In genomic region chr7:124930655-124931597, GRCh38 we compare ENCODE assay signal across 15 cellular contexts. TPM values are rescaled to one million over a fixed set of nuclear protein-coding genes. Genes with fewer than 3 reads are reported as not detected.
DNase-seq lines count a peak whose midpoint lies in the region; ATAC-seq and TF ChIP-seq lines count a peak whose summit lies in the region.
"Had no signal": no experiment of that assay in that cellular context is flagged by ENCODE, and none has a peak within 500 bp of the region (broad histone marks: within the 10 kb centered on the region; RNA-seq: fewer than 3 reads in every experiment).

No MANE protein-coding gene starts in this region.

- H3K4me1 Mint-ChIP-seq in CD4-positive, alpha-beta T cell (ENCODE audit: low read depth): peaks cover 35% of the 10 kb centered on the region
- H3K4me1 Mint-ChIP-seq in GM23338 (0 out of 3 replicates have a peak, but pooled peaks cover 2% of the 10 kb centered on the region), neural progenitor cell (peaks cover 22% of the 10 kb centered on the region)

- H3K4me1 ChIP-seq in GM23338 (ENCODE audit: insufficient read depth) (no peaks in the 10 kb centered on the region), neural progenitor cell (peaks cover 6% of the 10 kb centered on the region)

- no peak overlapping the region for H3K27ac ChIP-seq in CD4-positive, alpha-beta T cell (ENCODE audit: low read depth, low read length)
- no peak overlapping the region for H3K27ac ChIP-seq in GM23338 (ENCODE audit: low read depth)
- H3K27ac ChIP-seq in neural progenitor cell: no peak overlapping the region

- peaks cover 33% of the 10 kb centered on the region for H3K79me2 ChIP-seq in GM23338 (replicated peaks; ENCODE audit: insufficient read depth)
- peaks cover 35% of the 10 kb centered on the region for H3K79me2 ChIP-seq in neural progenitor cell (ENCODE audit: low read depth)

- H3K36me3 ChIP-seq in GM23338 (ENCODE audit: insufficient read depth) (no peaks in the 10 kb centered on the region), neural progenitor cell (no peaks in the 10 kb centered on the region)
- H3K36me3 ChIP-seq: right atrium auricular region had no signal

- no peak for DNase-seq in CD4-positive, alpha-beta T cell
- DNase-seq in GM23338 (ENCODE audit: low spot score): peak; percentile 4
- peak; percentile 7 for DNase-seq in dermis blood vessel endothelial cell
- DNase-seq in neural progenitor cell (ENCODE audit: low spot score): no peak
- no peak for DNase-seq in DMS153 (lab: John Stamatoyannopoulos, UW)
- no peak for DNase-seq in putamen (ENCODE audit: low spot score)
- DNase-seq: activated CD4-positive, CD25-positive, alpha-beta regulatory T cell; activated CD8-positive, alpha-beta memory T cell treated with anti-CD3 and anti-CD28 coated beads, Interleukin-2, amount 10 ng/mL, durations not matched to agents 7 days and 5 days; activated gamma-delta T cell; AML-193; DMS 273 treated with DMSO at 0.1 percent for 48 hours; left ventricle myocardium superior; stimulated activated CD4-positive, alpha-beta T cell treated with anti-CD3 and anti-CD28 coated beads, Interleukin-1b, Interleukin-23, amount 100 ng/mL, for 48 hours had no signal

- H4K20me1 ChIP-seq in GM23338 (replicated peaks; ENCODE audit: insufficient read depth): no peaks in the 10 kb centered on the region
- no peaks in the 10 kb centered on the region for H4K20me1 ChIP-seq in neural progenitor cell (ENCODE audit: low read depth)

- no peak for ATAC-seq in CD4-positive, alpha-beta T cell (ENCODE audit: poor library complexity)
- ATAC-seq in GM23338: no peak
- no peak for ATAC-seq in GM18519 (IDR thresholded peaks at IDR 0.05; ENCODE audit: low FRiP score, unreplicated experiment)

- H3K27ac Mint-ChIP-seq in CD4-positive, alpha-beta T cell: peak overlapping the region; percentile 8
- 0 out of 2 replicates have a peak overlapping the region, but pooled peaks have one; percentile 49 for H3K27ac Mint-ChIP-seq in GM23338
- H3K27ac Mint-ChIP-seq in neural progenitor cell: no peak overlapping the region

- POLR2A ChIA-PET in CD4-positive, alpha-beta T cell (lab: Charles Lee): interaction anchor here (0.6 to 2.2 kb wide), 2 partner anchors 14 to 1182 kb away, joined by 3 to 10 read pairs; partner anchors contain the start of gene WASL

- H3K36me3 Mint-ChIP-seq in CD4-positive, alpha-beta T cell (ENCODE audit: low read depth): peaks cover 21% of the 10 kb centered on the region
- H3K36me3 Mint-ChIP-seq in GM23338 (ENCODE audit: low read depth) (no peaks in the 10 kb centered on the region; the same call in 2 of the 3 replicates), neural progenitor cell (no peaks in the 10 kb centered on the region)

- no peak for TF ChIP-seq CTCF in CD4-positive, alpha-beta T cell (IDR thresholded peaks at IDR 0.05)
- TF ChIP-seq CTCF in GM23338 (conservative IDR thresholded peaks at IDR 0.05; ENCODE audit: low read depth in 2 of 2) (no peak), neural progenitor cell (IDR thresholded peaks at IDR 0.05) (no peak)

- no peak overlapping the region for H2AFZ ChIP-seq in GM23338
- no peak overlapping the region for H2AFZ ChIP-seq in neural progenitor cell (replicated peaks)

- H3K4me3 ChIP-seq in GM23338: no peak overlapping the region
- no peak overlapping the region for H3K4me3 ChIP-seq in neural progenitor cell

- intact Hi-C loops in CD4-positive, alpha-beta T cell (cut with DNase I, micrococcal nuclease): loop anchor here in 1 of 2 experiments (5.0 kb wide), 2 partner anchors 1184 to 1369 kb away; partner anchors contain the start of gene WASL

- no peaks in the 10 kb centered on the region for H3K9me3 ChIP-seq in CD4-positive, alpha-beta T cell (ENCODE audit: control insufficient read depth, low read length)
- no peaks in the 10 kb centered on the region for H3K9me3 ChIP-seq in neural progenitor cell (ENCODE audit: low read depth)
- H3K9me3 ChIP-seq: right atrium auricular region had no signal

- no peaks in the 10 kb centered on the region for H3K27me3 Mint-ChIP-seq in CD4-positive, alpha-beta T cell
- no peaks in the 10 kb centered on the region for H3K27me3 Mint-ChIP-seq in GM23338 (ENCODE audit: insufficient read depth, low read depth, poor library complexity)
- no peaks in the 10 kb centered on the region for H3K27me3 Mint-ChIP-seq in neural progenitor cell (ENCODE audit: insufficient read depth, low read depth)
- H3K27me3 Mint-ChIP-seq: activated CD8-positive, alpha-beta memory T cell treated with anti-CD3 and anti-CD28 coated beads, Interleukin-2, amount 10 ng/mL, durations not matched to agents 7 days and 5 days had no signal

- H3K4me3 Mint-ChIP-seq in CD4-positive, alpha-beta T cell: peak overlapping the region; percentile 64
- no peak overlapping the region; the same call in 2 of the 3 replicates for H3K4me3 Mint-ChIP-seq in GM23338
- peak overlapping the region; percentile 48 for H3K4me3 Mint-ChIP-seq in neural progenitor cell

- no peaks in the 10 kb centered on the region for H3K27me3 ChIP-seq in CD4-positive, alpha-beta T cell (ENCODE audit: control insufficient read depth, insufficient read depth, low read length)
- H3K27me3 ChIP-seq in GM23338 (ENCODE audit: insufficient read depth): no peaks in the 10 kb centered on the region
- H3K27me3 ChIP-seq in neural progenitor cell: no peaks in the 10 kb centered on the region
- H3K27me3 ChIP-seq: right atrium auricular region had no signal

- H3K9ac ChIP-seq in neural progenitor cell: no peak overlapping the region

- H3F3A ChIP-seq in GM23338 (replicated peaks; ENCODE audit: low read depth): no peaks in the 10 kb centered on the region
- H3F3A ChIP-seq in neural progenitor cell (ENCODE audit: low read depth): peaks cover 19% of the 10 kb centered on the region

- CTCF ChIA-PET in CD4-positive, alpha-beta T cell (lab: Charles Lee): no interaction called here

- H3K9me2 ChIP-seq in GM23338 (ENCODE audit: insufficient read depth): no peaks in the 10 kb centered on the region

- H3K9me3 Mint-ChIP-seq in CD4-positive, alpha-beta T cell: no peaks in the 10 kb centered on the region
- H3K9me3 Mint-ChIP-seq in GM23338: no peaks in the 10 kb centered on the region
- H3K9me3 Mint-ChIP-seq in neural progenitor cell: no peaks in the 10 kb centered on the region

- no peak overlapping the region for H3K4me2 ChIP-seq in GM23338
- H3K4me2 ChIP-seq in neural progenitor cell: no peak overlapping the region

TF ChIP-seq in GM23338, 12 proteins besides CTCF, POLR2A, EP300 and RAD21 (continues in another document):
- TF ChIP-seq NANOG (IDR thresholded peaks at IDR 0.05; ENCODE audit: borderline replicate concordance) (no peak), ETS1 (IDR thresholded peaks at IDR 0.05) (no peak), EZH2phosphoT487 (IDR thresholded peaks at IDR 0.05; ENCODE audit: unreplicated experiment) (no peak), POLR2AphosphoS5 (IDR thresholded peaks at IDR 0.05; ENCODE audit: low read depth) (no peak), ZNF331 (CRISPR knock-in tag; IDR thresholded peaks at IDR 0.05; ENCODE audit: low read depth) (no peak), ZNF114 (CRISPR knock-in tag; IDR thresholded peaks at IDR 0.05) (no peak)

RNA-seq across cellular contexts. Expression of gene POT1, which starts 1.3 kb away (rescaled TPM):
- 1 to 10 TPM; 8.0 to 8.3 TPM for total RNA-seq in CD4-positive, alpha-beta T cell
- 40.4 and 44.0 TPM in 2 replicates for total RNA-seq in GM23338 (2014; rRNA removed; shearing (Covaris generic))
- polyA plus RNA-seq in GM23338 (2016; fragmentation: Nextera tagmentation; extraction: Ambion mirVana): 6.7 and 12.0 TPM in 2 replicates
- total RNA-seq in dermis blood vessel endothelial cell (26.4 and 35.2 TPM in 2 replicates), neural progenitor cell (ENCODE audit: low replicate concordance) (51.2 and 108 TPM in 2 replicates)

Comparison
In these comparisons a context has a peak if more than half of its experiments do, and no peak if none do; other contexts are left out.
1. DNase-seq: peak in GM23338 (single experiment) and dermis blood vessel endothelial cell (single experiment); none in CD4-positive, alpha-beta T cell (0 of 10), neural progenitor cell (single experiment), DMS153 (single experiment) and putamen (single experiment).